Comparison of ENCODE assay signal across 26 cellular contexts in the genomic region with DNA sequence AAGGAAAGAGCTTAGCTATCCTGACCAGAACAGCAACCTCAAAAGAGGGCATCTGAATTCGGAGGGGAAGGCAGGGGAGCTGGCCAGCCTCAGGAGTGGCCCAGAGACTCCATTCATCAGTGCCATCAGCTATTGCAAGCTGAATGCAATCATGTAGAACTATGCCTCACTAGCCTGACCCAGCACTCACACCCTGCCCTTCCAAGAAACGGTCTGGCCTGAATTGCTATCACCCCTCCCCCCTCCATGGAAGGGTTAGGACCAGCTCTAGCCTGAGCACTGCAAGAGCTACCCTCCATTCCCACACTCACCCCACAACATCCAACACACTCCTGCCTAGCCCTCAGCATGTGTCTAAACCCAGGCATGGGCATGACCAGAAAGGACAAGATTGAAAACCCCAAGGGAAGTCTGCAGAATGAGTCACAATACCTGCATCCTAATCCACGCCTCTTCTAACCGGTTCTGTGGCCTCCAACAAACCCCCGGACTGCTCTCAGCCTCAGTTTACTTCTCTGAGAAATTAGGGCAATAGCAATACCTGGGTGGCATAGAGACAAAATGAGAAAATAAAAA.
DNase-seq lines count a peak whose midpoint lies in the region; ATAC-seq and TF ChIP-seq lines count a peak whose summit lies in the region.
"Had no signal": no experiment of that assay in that cellular context is flagged by ENCODE, and none has a peak within 500 bp of the region (broad histone marks: within the 10 kb centered on the region; RNA-seq: fewer than 3 reads in every experiment).

No MANE protein-coding gene starts in this region.

- no peaks in the 10 kb centered on the region for H3K36me3 ChIP-seq in OCI-LY3 (replicated peaks; ENCODE audit: low read depth, low read length)
- H3K36me3 ChIP-seq: pancreas, spleen had no signal

- H3K27ac ChIP-seq in OCI-LY3 (ENCODE audit: low read length), result no peak overlapping the region
- H3K27ac ChIP-seq: KMS-11, pancreas, spleen had no signal

- H3K79me2 ChIP-seq in OCI-LY3 (ENCODE audit: low read length), result no peaks in the 10 kb centered on the region
- H3K79me2 ChIP-seq: hepatocyte had no signal

- TF ChIP-seq CTCF in OCI-LY3 (IDR thresholded peaks at IDR 0.05; ENCODE audit: low read depth, low read length) (no peak), progenitor cell of endocrine pancreas (IDR thresholded peaks at IDR 0.05; ENCODE audit: unreplicated experiment) (no peak)

- H3K4me1 Mint-ChIP-seq in progenitor cell of endocrine pancreas (ENCODE audit: low read depth), result peaks cover 17% of the 10 kb centered on the region
- H3K4me1 Mint-ChIP-seq in naive thymus-derived CD8-positive, alpha-beta T cell, result peaks cover 0 to 9% (median 0%) of the 10 kb centered on the region in 4 donors

- H3K36me3 Mint-ChIP-seq in progenitor cell of endocrine pancreas (ENCODE audit: insufficient read depth), result no peaks in the 10 kb centered on the region
- no peaks in the 10 kb centered on the region for H3K36me3 Mint-ChIP-seq in naive thymus-derived CD8-positive, alpha-beta T cell
- H3K36me3 Mint-ChIP-seq: activated naive CD4-positive, alpha-beta T cell treated with anti-CD3 and anti-CD28 coated beads, Interleukin-2, amount 50 U/mL, for 72 hours; CD14-positive monocyte had no signal

- H3K4me3 Mint-ChIP-seq in progenitor cell of endocrine pancreas (ENCODE audit: low read depth), result no peak overlapping the region
- H3K4me3 Mint-ChIP-seq in naive thymus-derived CD8-positive, alpha-beta T cell, result no peak overlapping the region
- H3K4me3 Mint-ChIP-seq: activated CD8-positive, alpha-beta T cell treated with anti-CD3 and anti-CD28 coated beads for 36 hours; CD14-positive monocyte; T-helper 1 cell treated with Interleukin-12 subunit alpha and Interleukin-12 subunit beta and Interleukin-4 antibody, amounts not matched to agents 30 μg/mL and 1 μg/mL, for 36 hours had no signal

- no peak overlapping the region for H3K9ac ChIP-seq in OCI-LY3 (ENCODE audit: low read length)
- H3K9ac ChIP-seq: KMS-11, SK-N-SH had no signal

- H3K4me3 ChIP-seq in OCI-LY3 (ENCODE audit: low read length), result no peak overlapping the region
- H3K4me3 ChIP-seq: hepatocyte, pancreas, spleen had no signal

- POLR2A ChIA-PET in naive thymus-derived CD8-positive, alpha-beta T cell (lab: Charles Lee), result no interaction called here

- no peak for DNase-seq in progenitor cell of endocrine pancreas (ENCODE audit: low spot score, unreplicated experiment)
- no peak for DNase-seq in naive thymus-derived CD8-positive, alpha-beta T cell
- DNase-seq in occipital lobe (lab: John Stamatoyannopoulos, UW), result no peak
- DNase-seq in Ammon's horn (ENCODE audit: low spot score), result no peak
- DNase-seq: activated CD4-positive, alpha-beta T cell treated with anti-CD3 and anti-CD28 coated beads for 1 hour; activated CD8-positive, alpha-beta T cell treated with anti-CD3 and anti-CD28 coated beads for 36 hours; effector CD8-positive, alpha-beta T cell; NCI-H1417 treated with DMSO at 0.1 percent for 48 hours; NCI-H2081 treated with DMSO at 0.1 percent for 48 hours; NCI-H226; pancreas; right cardiac atrium; RPMI8226; SK-N-SH; spleen had no signal

- H4K20me1 ChIP-seq in OCI-LY3 (ENCODE audit: insufficient read depth, low read length), result no peaks in the 10 kb centered on the region

- H3K27me3 ChIP-seq in OCI-LY3 (ENCODE audit: low read depth, low read length), result no peaks in the 10 kb centered on the region
- H3K27me3 ChIP-seq: hepatocyte, pancreas, spleen had no signal

- ATAC-seq in GM18868 (IDR thresholded peaks at IDR 0.05; ENCODE audit: unreplicated experiment), result peak; percentile 61
- peak; percentile 65 for ATAC-seq in esophagus mucosa
- no peak for ATAC-seq in naive thymus-derived CD8-positive, alpha-beta T cell
- no peak for ATAC-seq in GM19463 (IDR thresholded peaks at IDR 0.05; ENCODE audit: unreplicated experiment)
- ATAC-seq: activated CD8-positive, alpha-beta T cell treated with anti-CD3 and anti-CD28 coated beads for 36 hours; activated naive CD4-positive, alpha-beta T cell treated with anti-CD3 and anti-CD28 coated beads, Interleukin-2, amount 50 U/mL, for 72 hours; HCT116; left lobe of liver; pancreas had no signal

- H3K4me2 ChIP-seq in OCI-LY3 (ENCODE audit: low read length), result peak overlapping the region; percentile 6; the same call in 1 of the 2 replicates
- H3K4me2 ChIP-seq: hepatocyte, KMS-11, SK-N-SH had no signal

- H3K9me3 ChIP-seq in OCI-LY3 (ENCODE audit: insufficient read depth, low read length), result no peaks in the 10 kb centered on the region
- H3K9me3 ChIP-seq: pancreas, SK-N-SH, spleen had no signal

- H2AFZ ChIP-seq in OCI-LY3 (ENCODE audit: low read depth, low read length), result no peak overlapping the region
- H2AFZ ChIP-seq: hepatocyte had no signal

- H3K4me1 ChIP-seq in OCI-LY3 (ENCODE audit: low read length), result peaks cover 47% of the 10 kb centered on the region
- H3K4me1 ChIP-seq: pancreas had no signal

- no peaks in the 10 kb centered on the region for H3K9me3 Mint-ChIP-seq in progenitor cell of endocrine pancreas (ENCODE audit: low read depth)
- H3K9me3 Mint-ChIP-seq in naive thymus-derived CD8-positive, alpha-beta T cell, result no peaks in the 10 kb centered on the region
- H3K9me3 Mint-ChIP-seq: activated CD8-positive, alpha-beta T cell treated with anti-CD3 and anti-CD28 coated beads for 36 hours; activated naive CD4-positive, alpha-beta T cell treated with anti-CD3 and anti-CD28 coated beads, Interleukin-2, amount 50 U/mL, for 72 hours; T-helper 1 cell treated with Interleukin-12 subunit alpha and Interleukin-12 subunit beta and Interleukin-4 antibody, amounts not matched to agents 30 μg/mL and 1 μg/mL, for 36 hours had no signal

- H3K27me3 Mint-ChIP-seq in progenitor cell of endocrine pancreas, result peaks cover 25% of the 10 kb centered on the region
- peaks cover 0 to 4% (median 0%) of the 10 kb centered on the region in 5 donors for H3K27me3 Mint-ChIP-seq in naive thymus-derived CD8-positive, alpha-beta T cell
- H3K27me3 Mint-ChIP-seq: activated CD8-positive, alpha-beta T cell treated with anti-CD3 and anti-CD28 coated beads for 36 hours had no signal

- peak overlapping the region; percentile 13 for H3K27ac Mint-ChIP-seq in progenitor cell of endocrine pancreas
- no peak overlapping the region for H3K27ac Mint-ChIP-seq in naive thymus-derived CD8-positive, alpha-beta T cell
- H3K27ac Mint-ChIP-seq: activated CD8-positive, alpha-beta T cell treated with anti-CD3 and anti-CD28 coated beads for 36 hours; CD14-positive monocyte; T-helper 1 cell treated with Interleukin-12 subunit alpha and Interleukin-12 subunit beta and Interleukin-4 antibody, amounts not matched to agents 30 μg/mL and 1 μg/mL, for 36 hours had no signal

Comparison
In these comparisons a context has a peak if more than half of its experiments do, and no peak if none do; other contexts are left out.
1. ATAC-seq: peak in GM18868 (single experiment) and esophagus mucosa (single experiment); none in naive thymus-derived CD8-positive, alpha-beta T cell (0 of 2) and GM19463 (single experiment).